ENCODE assay signal across 10 cellular contexts in the genomic region with DNA sequence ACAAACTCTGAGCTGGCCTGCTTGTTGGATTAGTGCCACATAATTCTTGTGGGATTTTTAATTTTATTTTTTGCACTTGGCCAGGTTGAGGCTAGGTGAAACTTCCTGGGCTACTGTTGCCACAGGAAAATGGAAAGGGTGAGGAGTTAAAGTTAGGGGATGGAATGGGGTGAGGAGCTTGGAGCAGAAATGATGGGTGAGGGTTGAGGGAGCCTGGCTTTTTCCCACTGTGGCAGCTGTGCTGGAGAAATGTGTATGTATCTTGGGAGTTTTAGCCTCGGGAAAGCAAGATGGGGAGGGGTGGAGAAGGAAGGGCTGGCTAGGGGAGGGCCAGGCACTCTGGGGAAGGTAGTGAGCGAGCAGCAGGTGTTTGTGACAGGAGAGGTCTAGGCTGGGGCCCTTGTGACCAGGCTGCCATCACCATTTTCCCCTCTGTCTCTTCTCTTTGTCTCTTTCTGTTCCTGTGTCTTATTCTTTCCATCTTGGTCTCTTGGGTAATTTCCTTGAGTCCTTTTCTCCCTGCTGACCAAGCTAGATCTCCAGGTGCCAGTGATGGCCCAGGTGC. TPM values are rescaled to one million over a fixed set of nuclear protein-coding genes. Genes with fewer than 3 reads are reported as not detected.
DNase-seq lines count a peak whose midpoint lies in the region; ATAC-seq and TF ChIP-seq lines count a peak whose summit lies in the region.
"Had no signal": no experiment of that assay in that cellular context is flagged by ENCODE, and none has a peak within 500 bp of the region (broad histone marks: within the 10 kb centered on the region; RNA-seq: fewer than 3 reads in every experiment).

No MANE protein-coding gene starts in this region.

- ATAC-seq in heart right ventricle = no peak
- no peak for ATAC-seq in Right ventricle myocardium inferior
- ATAC-seq in lower lobe of right lung = no peak
- ATAC-seq in GM21381 (IDR thresholded peaks at IDR 0.05; ENCODE audit: unreplicated experiment) = no peak

- intact Hi-C loops in heart right ventricle (cut with DNase I) = loop anchor here in 3 of 10 donors (5.0 to 10.0 kb wide), 3 partner anchors 43 to 113 kb away; partner anchors contain the start of genes PI4KB (in 1 of the 3), PSMB4 (in 1 of the 3) and RFX5 (in 1 of the 3)
- intact Hi-C loops in Right ventricle myocardium inferior (cut with DNase I) = no loop called here
- intact Hi-C loops in lower lobe of right lung (cut with DNase I) = no loop called here
- intact Hi-C loops in transverse colon (cut with DNase I; ENCODE audit: low total_unique reads) = no loop called here

- H3K27me3 Mint-ChIP-seq in activated naive CD8-positive, alpha-beta T cell = no peaks in the 10 kb centered on the region

- H3K9me3 ChIP-seq in heart right ventricle (no peaks in the 10 kb centered on the region), lower lobe of right lung (no peaks in the 10 kb centered on the region), transverse colon (no peaks in the 10 kb centered on the region)

- no peaks in the 10 kb centered on the region for H3K27me3 ChIP-seq in heart right ventricle
- H3K27me3 ChIP-seq in lower lobe of right lung (ENCODE audit: low read depth) = no peaks in the 10 kb centered on the region
- no peaks in the 10 kb centered on the region for H3K27me3 ChIP-seq in transverse colon

- 67 to 72% methylated on average over 2 of the region's 2 CpGs for WGBS in heart right ventricle, 2 donors
- 52 to 53% methylated on average over 2 of the region's 2 CpGs for WGBS in transverse colon (ENCODE audit: low coverage in 1 of 2), 2 donors

- peaks cover 35% of the 10 kb centered on the region for H3K4me1 Mint-ChIP-seq in activated naive CD8-positive, alpha-beta T cell (ENCODE audit: low read depth)

- no peak for TF ChIP-seq POLR2A in transverse colon (IDR thresholded peaks at IDR 0.05)

- in situ Hi-C loops in transverse colon (cut with MboI; ENCODE audit: low pct_ligation_motif_present in 1 of 4, low pct_unique_long_range_greater_than_20kb in 1 of 4, low sequenced_read_pairs in 3 of 4) = no loop called here

- no peak for DNase-seq in heart right ventricle
- no peak for DNase-seq in Right ventricle myocardium inferior (ENCODE audit: missing footprints)
- DNase-seq in lower lobe of right lung = no peak
- no peak for DNase-seq in transverse colon
- DNase-seq in stimulated activated CD4-positive, alpha-beta T cell treated with anti-CD3 and anti-CD28 coated beads, Interleukin-2, amount 100 ng/mL, for 48 hours = no peak
- DNase-seq in MV-4-11 (lab: John Stamatoyannopoulos, UW) = no peak
- DNase-seq: EL, SW 1271 had no signal

- H3K4me1 ChIP-seq in heart right ventricle (peaks cover 0 to 30% (median 20%) of the 10 kb centered on the region in 9 donors), lower lobe of right lung (peaks cover 19% of the 10 kb centered on the region), transverse colon (peaks cover 5 to 21% (median 20%) of the 10 kb centered on the region in 4 donors)

- TF ChIP-seq CTCF in heart right ventricle (IDR thresholded peaks at IDR 0.05) (no peak), lower lobe of right lung (IDR thresholded peaks at IDR 0.05) (no peak), transverse colon (IDR thresholded peaks at IDR 0.05) (no peak)

- peaks cover 0 to 45% (median 31%) of the 10 kb centered on the region in 9 donors for H3K36me3 ChIP-seq in heart right ventricle
- H3K36me3 ChIP-seq in lower lobe of right lung = peaks cover 41% of the 10 kb centered on the region
- peaks cover 0 to 31% (median 11%) of the 10 kb centered on the region in 4 donors for H3K36me3 ChIP-seq in transverse colon

- H3K27ac Mint-ChIP-seq in activated naive CD8-positive, alpha-beta T cell = peak overlapping the region; percentile 86

- H3K36me3 Mint-ChIP-seq in activated naive CD8-positive, alpha-beta T cell = no peaks in the 10 kb centered on the region

- TF ChIP-seq EP300 in transverse colon (IDR thresholded peaks at IDR 0.05; ENCODE audit: low read depth) = no peak

- H3K27ac ChIP-seq in heart right ventricle (peak overlapping the region in 6 of 10 donors; percentile 94 to 99 (median 96)), lower lobe of right lung (peak overlapping the region; percentile 97), transverse colon (peak overlapping the region; percentile 94 to 98 (median 98))

- H3K4me3 ChIP-seq in heart right ventricle (peak overlapping the region in 6 of 10 donors; percentile 73 to 93 (median 84)), lower lobe of right lung (peak overlapping the region; percentile 89), transverse colon (peak overlapping the region in 1 of 4 donors; percentile 92)

- H3K9me3 Mint-ChIP-seq in activated naive CD8-positive, alpha-beta T cell (ENCODE audit: low read depth) = no peaks in the 10 kb centered on the region

- peak overlapping the region; percentile 99 for H3K4me3 Mint-ChIP-seq in activated naive CD8-positive, alpha-beta T cell

RNA-seq across cellular contexts. Expression of gene ZNF687, which starts 2.0 kb away (rescaled TPM):
- total RNA-seq in heart right ventricle (10 to 100 TPM; 10.4 to 15.1 (median 13.1) TPM), Right ventricle myocardium inferior (10.8 TPM), lower lobe of right lung (23.7 TPM), transverse colon (10 to 100 TPM; 24.5 to 41.9 (median 31.5) TPM)
- 1 to 10 TPM; 5.9 to 8.0 TPM for polyA plus RNA-seq in heart right ventricle

RNA-seq across cellular contexts. Expression of gene PSMD4, which starts 29.6 kb away (rescaled TPM):
- total RNA-seq in heart right ventricle (100 to 1,000 TPM; 119 to 157 (median 147) TPM), Right ventricle myocardium inferior (164 TPM), lower lobe of right lung (106 TPM), transverse colon (100 to 1,000 TPM in 1 of 4 donors, 10 to 100 TPM in 3; 41.9 to 111 (median 79.5) TPM)
- polyA plus RNA-seq in heart right ventricle = 100 to 1,000 TPM; 222 to 300 TPM

RNA-seq across cellular contexts. Expression of gene PI4KB, which starts 43.1 kb away (rescaled TPM):
- total RNA-seq in heart right ventricle (10 to 100 TPM; 37.1 to 52.1 (median 42.5) TPM), Right ventricle myocardium inferior (53.7 TPM), lower lobe of right lung (66.0 TPM), transverse colon (10 to 100 TPM; 68.0 to 95.9 (median 79.8) TPM)
- 10 to 100 TPM; 17.6 to 29.0 TPM for polyA plus RNA-seq in heart right ventricle
